Comparison of ENCODE assay signal across 15 cellular contexts in the genomic region with DNA sequence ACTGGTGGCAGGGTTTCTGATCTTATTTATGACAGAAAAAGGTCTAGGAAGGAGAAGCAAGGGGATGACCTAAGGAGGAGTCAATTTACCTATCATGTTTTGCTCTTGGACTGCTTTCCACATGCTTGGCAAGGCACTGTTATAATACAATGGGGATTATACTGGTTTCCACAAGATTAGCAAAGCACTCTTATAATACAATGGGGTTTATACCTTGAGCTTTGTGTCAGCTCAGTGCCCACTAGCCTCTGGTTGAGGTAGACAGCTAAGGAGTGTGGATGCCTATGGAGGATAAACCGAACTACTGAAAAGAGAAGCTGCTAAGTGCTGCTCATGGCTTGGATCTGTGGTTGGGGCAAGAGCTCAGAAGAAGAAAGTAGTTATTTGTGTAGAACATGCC.
"Had no signal": no experiment of that assay in that cellular context is flagged by ENCODE, and none has a peak within 500 bp of the region (broad histone marks: within the 10 kb centered on the region; RNA-seq: fewer than 3 reads in every experiment).

No MANE protein-coding gene starts in this region.

- ATAC-seq: activated T-cell treated with anti-CD3 and anti-CD28 coated beads, Interleukin-2, amount 50 U/mL, for 72 hours; left lung; naive thymus-derived CD8-positive, alpha-beta T cell; stimulated activated naive CD8-positive, alpha-beta T cell treated with anti-CD3 and anti-CD28 coated beads, Interleukin-15, Interleukin-2, amounts not matched to agents 100 U/mL and 50 U/mL, for 24 hours; T-helper 17 cell had no signal

- DNase-seq: activated CD4-positive, alpha-beta T cell treated with anti-CD3 and anti-CD28 coated beads, Interleukin-2, amount 10 ng/mL, durations not matched to agents 7 days and 5 days; activated CD4-positive, CD25-positive, alpha-beta regulatory T cell; activated CD8-positive, alpha-beta memory T cell treated with anti-CD3 and anti-CD28 coated beads, Interleukin-2, amount 50 U/mL, for 48 hours; activated gamma-delta T cell treated with Interleukin-2 at 50 U/mL for 16 hours; activated naive CD8-positive, alpha-beta T cell treated with anti-CD3 and anti-CD28 coated beads for 36 hours; activated T-cell treated with anti-CD3 and anti-CD28 coated beads, Interleukin-2, amount 50 U/mL, for 72 hours; erythroblast; hippocampal formation; left lung; naive thymus-derived CD8-positive, alpha-beta T cell; stimulated activated CD4-positive, alpha-beta T cell treated with anti-CD3 and anti-CD28 coated beads, Interleukin-2, amount 100 ng/mL, for 48 hours; stimulated activated naive CD8-positive, alpha-beta T cell treated with anti-CD3 and anti-CD28 coated beads, Interleukin-15, Interleukin-2, amounts not matched to agents 100 U/mL and 50 U/mL, for 24 hours; T-helper 17 cell had no signal

- H3K27ac ChIP-seq: left lung, neutrophil, suprapubic skin had no signal

- H3K4me3 ChIP-seq: left lung, suprapubic skin had no signal

- H3K36me3 ChIP-seq: left lung, neutrophil, suprapubic skin had no signal

- H3K9me3 ChIP-seq: left lung, neutrophil, suprapubic skin had no signal

- H3K27me3 ChIP-seq: left lung, neutrophil, suprapubic skin had no signal
